ENCODE assay signal across 27 cellular contexts in genomic region chr3:43869491-43869890, GRCh38.
A peak's percentile ranks its signal among the peaks of the same experiment; 100 is the strongest.
DNase-seq lines count a peak whose midpoint lies in the region; ATAC-seq, FAIRE-seq and TF ChIP-seq lines count a peak whose summit lies in the region.
"Had no signal": no experiment of that assay in that cellular context is flagged by ENCODE, and none has a peak within 500 bp of the region (broad histone marks: within the 10 kb centered on the region; RNA-seq: fewer than 3 reads in every experiment).

No MANE protein-coding gene starts in this region.

- no peaks in the 10 kb centered on the region for H3K36me3 Mint-ChIP-seq in astrocyte (ENCODE audit: low read depth, unreplicated experiment)
- H3K36me3 Mint-ChIP-seq: activated naive CD8-positive, alpha-beta T cell treated with anti-CD3 and anti-CD28 coated beads for 36 hours; brain had no signal

- H3K36me3 ChIP-seq in astrocyte (ENCODE audit: insufficient read depth, low read length), result no peaks in the 10 kb centered on the region
- no peaks in the 10 kb centered on the region for H3K36me3 ChIP-seq in thoracic aorta
- H3K36me3 ChIP-seq: MG63, transverse colon had no signal

- H3K4me2 ChIP-seq in astrocyte (ENCODE audit: low read length), result peak overlapping the region; percentile 75

- no peak overlapping the region for H2AFZ ChIP-seq in astrocyte (ENCODE audit: low read depth, low read length)

- H3K4me1 ChIP-seq in astrocyte (ENCODE audit: insufficient read depth, low read length) (peaks cover 66% of the 10 kb centered on the region), thoracic aorta (ENCODE audit: control insufficient read depth in 1 of 2, low read depth in 2 of 2) (peaks cover 23 to 67% of the 10 kb centered on the region in 2 donors)
- H3K4me1 ChIP-seq: transverse colon had no signal

- FAIRE-seq in astrocyte (lab: Jason Lieb, UNC), result no peak

- no peaks in the 10 kb centered on the region for H3K9me3 Mint-ChIP-seq in astrocyte (ENCODE audit: unreplicated experiment)
- H3K9me3 Mint-ChIP-seq: activated naive CD8-positive, alpha-beta T cell treated with anti-CD3 and anti-CD28 coated beads for 36 hours; activated T-helper 17 cell treated with anti-CD3 and anti-CD28 coated beads, Interleukin-2, amount 50 U/mL, for 72 hours; brain; dendritic cell treated with granulocyte-macrophage colony-stimulating factor and Interleukin-4, amounts not matched to agents 40 ng/mL and 50 ng/mL, for 4 days; T-helper 1 cell treated with Interleukin-12 subunit alpha and Interleukin-12 subunit beta and Interleukin-4 antibody, amounts not matched to agents 30 μg/mL and 1 μg/mL, for 36 hours had no signal

- H3K79me2 ChIP-seq in astrocyte (ENCODE audit: insufficient read depth, low read length), result no peaks in the 10 kb centered on the region

- H3K27me3 ChIP-seq in astrocyte (ENCODE audit: insufficient read depth, low read length) (no peaks in the 10 kb centered on the region), thoracic aorta (replicated peaks; ENCODE audit: insufficient read depth) (no peaks in the 10 kb centered on the region)
- H3K27me3 ChIP-seq: MG63 had no signal

- H3K4me3 ChIP-seq in astrocyte (ENCODE audit: insufficient read depth, low read depth, low read length), result no peak overlapping the region
- H3K4me3 ChIP-seq in thoracic aorta, result no peak overlapping the region
- H3K4me3 ChIP-seq: MG63, transverse colon had no signal

- no peak overlapping the region for H3K4me3 Mint-ChIP-seq in astrocyte (ENCODE audit: unreplicated experiment)
- H3K4me3 Mint-ChIP-seq: activated naive CD8-positive, alpha-beta T cell treated with anti-CD3 and anti-CD28 coated beads for 36 hours; activated T-helper 17 cell treated with anti-CD3 and anti-CD28 coated beads, Interleukin-2, amount 50 U/mL, for 72 hours; dendritic cell treated with granulocyte-macrophage colony-stimulating factor and Interleukin-4, amounts not matched to agents 40 ng/mL and 50 ng/mL, for 4 days; IgD-negative memory B cell; T-helper 1 cell treated with Interleukin-12 subunit alpha and Interleukin-12 subunit beta and Interleukin-4 antibody, amounts not matched to agents 30 μg/mL and 1 μg/mL, for 36 hours had no signal

- H3K9ac ChIP-seq in astrocyte (ENCODE audit: low read length), result peak overlapping the region; percentile 60

- no peaks in the 10 kb centered on the region for H4K20me1 ChIP-seq in astrocyte (ENCODE audit: insufficient read depth, low read length)

- no peak for ATAC-seq in thoracic aorta (ENCODE audit: insufficient number of reproducible peaks, low FRiP score, low read depth)
- ATAC-seq in GM21786 (IDR thresholded peaks at IDR 0.05; ENCODE audit: unreplicated experiment), result no peak
- ATAC-seq: activated T-helper 17 cell treated with anti-CD3 and anti-CD28 coated beads, Interleukin-2, amount 50 U/mL, for 72 hours; left colon had no signal

- H3K27ac ChIP-seq in astrocyte (ENCODE audit: low read depth, low read length) (peak overlapping the region; percentile 89), thoracic aorta (peak overlapping the region; percentile 69 to 87)
- H3K27ac ChIP-seq: transverse colon had no signal

- peaks cover 74% of the 10 kb centered on the region for H3K4me1 Mint-ChIP-seq in astrocyte (ENCODE audit: low read depth, unreplicated experiment)
- H3K4me1 Mint-ChIP-seq: activated T-helper 17 cell treated with anti-CD3 and anti-CD28 coated beads, Interleukin-2, amount 50 U/mL, for 72 hours had no signal

- H3K27ac Mint-ChIP-seq in astrocyte (ENCODE audit: unreplicated experiment), result peak overlapping the region; percentile 90
- H3K27ac Mint-ChIP-seq: activated naive CD8-positive, alpha-beta T cell treated with anti-CD3 and anti-CD28 coated beads for 36 hours; activated T-helper 17 cell treated with anti-CD3 and anti-CD28 coated beads, Interleukin-2, amount 50 U/mL, for 72 hours; dendritic cell treated with granulocyte-macrophage colony-stimulating factor and Interleukin-4, amounts not matched to agents 40 ng/mL and 50 ng/mL, for 4 days; IgD-negative memory B cell; T-helper 1 cell treated with Interleukin-12 subunit alpha and Interleukin-12 subunit beta and Interleukin-4 antibody, amounts not matched to agents 30 μg/mL and 1 μg/mL, for 36 hours had no signal

- DNase-seq in HT1080 (ENCODE audit: low read depth) (peak; percentile 58), astrocyte (ENCODE audit: low read depth) (no peak), glomerular visceral epithelial cell (ENCODE audit: extremely low spot score) (peak; percentile 35), thoracic aorta (ENCODE audit: low spot score) (no peak), mucosa of gallbladder (ENCODE audit: low spot score) (no peak), GM20000 (ENCODE audit: low spot score) (no peak)
- DNase-seq in activated CD4-positive, alpha-beta T cell treated with anti-CD3 and anti-CD28 coated beads, Interleukin-2, amount 50 U/mL, for 4 hours, result no peak
- DNase-seq: activated CD4-positive, alpha-beta T cell treated with anti-CD3 and anti-CD28 coated beads for 48 hours; activated naive CD8-positive, alpha-beta T cell treated with anti-CD3 and anti-CD28 coated beads for 36 hours; AML-193; DND-41; left colon; midbrain; NCI-H1436 treated with DMSO at 0.1 percent for 48 hours; NCI-H2171 treated with DMSO at 0.1 percent for 48 hours; NCI-H526 treated with DMSO at 0.1 percent for 48 hours; SHP77; stimulated activated CD4-positive, alpha-beta T cell treated with anti-CD3 and anti-CD28 coated beads, Interleukin-1b, Interleukin-23, amount 100 ng/mL, for 48 hours; stimulated activated naive CD4-positive, alpha-beta T cell; transverse colon had no signal

- no peaks in the 10 kb centered on the region for H3K27me3 Mint-ChIP-seq in astrocyte (ENCODE audit: low read depth, unreplicated experiment)

- TF ChIP-seq CTCF in astrocyte (IDR thresholded peaks at IDR 0.05; ENCODE audit: insufficient read depth, low read depth, low read length) (no peak), thoracic aorta (IDR thresholded peaks at IDR 0.05) (no peak), GM20000 (IDR thresholded peaks at IDR 0.05; ENCODE audit: extremely low read depth, missing control alignments) (no peak)

- H3K9me3 ChIP-seq in astrocyte (ENCODE audit: insufficient read depth, low read depth, low read length), result no peaks in the 10 kb centered on the region
- H3K9me3 ChIP-seq in thoracic aorta, result no peaks in the 10 kb centered on the region
- H3K9me3 ChIP-seq: MG63, transverse colon had no signal

Comparison
In these comparisons a context has a peak if more than half of its experiments do, and no peak if none do; other contexts are left out.
1. DNase-seq: peak in HT1080 (single experiment) and glomerular visceral epithelial cell (single experiment); none in astrocyte (single experiment), thoracic aorta (single experiment), mucosa of gallbladder (single experiment), activated CD4-positive, alpha-beta T cell treated with anti-CD3 and anti-CD28 coated beads, Interleukin-2, amount 50 U/mL, for 4 hours (0 of 2) and GM20000 (single experiment).